8 cellular contexts compared by ENCODE assay signal in genomic region chr17:4997302-4998026, GRCh38. TPM values are rescaled to one million over a fixed set of nuclear protein-coding genes. Genes with fewer than 3 reads are reported as not detected.
DNase-seq lines count a peak whose midpoint lies in the region; ATAC-seq, FAIRE-seq and TF ChIP-seq lines count a peak whose summit lies in the region.

Gene INCA1, minus strand, starts transcription at chr17:4997522. Its CDS starts 3,085 bp downstream, at chr17:4994437.
Gene KIF1C, plus strand, starts transcription at chr17:4997950. Its CDS starts 2,297 bp downstream, at chr17:5000247.

- H3K27me3 ChIP-seq in BLaER1 treated with 17β-estradiol and CSF1 and Interleukin-3, amounts not matched to agents 10 nM and 100 nM, result peaks cover 0 to 3% (median 0%) of the 10 kb centered on the region in 11 experiments; a peak in 2 of 22 replicates
- H3K27me3 ChIP-seq in dorsolateral prefrontal cortex (no peaks in the 10 kb centered on the region), lower lobe of right lung (ENCODE audit: low read depth) (no peaks in the 10 kb centered on the region)

- CTCF ChIA-PET in activated CD4-positive, alpha-beta memory T cell treated with anti-CD3 and anti-CD28 coated beads for 36 hours (lab: Charles Lee), result interaction anchor here (0.6 to 1.9 kb wide), 8 partner anchors 9 to 88 kb away, joined by 3 to 8 read pairs (median 4); partner anchors contain the start of gene CAMTA2

- H3K27ac Mint-ChIP-seq in activated CD4-positive, alpha-beta memory T cell treated with anti-CD3 and anti-CD28 coated beads for 36 hours, result peak within 1 kb of the TSS; percentile 42

- intact Hi-C loops in activated CD4-positive, alpha-beta memory T cell treated with anti-CD3 and anti-CD28 coated beads for 36 hours (cut with micrococcal nuclease), result loop anchor here (1.0 to 5.0 kb wide), 6 partner anchors 10 to 57 kb away; partner anchors contain the start of genes CAMTA2, RNF167 and SLC25A11
- intact Hi-C loops in dorsolateral prefrontal cortex (cut with DNase I), result loop anchor here (1.0 to 2.0 kb wide), 4 partner anchors 30 to 205 kb away; partner anchors contain the start of genes PFN1 (in 1 of the 2), RNF167 (in 1 of the 2), SLC25A11 (in 1 of the 2) and SPAG7 (in 1 of the 2)
- intact Hi-C loops in lower lobe of right lung (cut with DNase I), result no loop called here

- H3K27ac ChIP-seq in BLaER1 treated with 17β-estradiol and CSF1 and Interleukin-3, amounts not matched to agents 10 nM and 100 nM, result peak within 1 kb of the TSS; percentile 81 to 94 (median 86)
- H3K27ac ChIP-seq in dorsolateral prefrontal cortex (peak within 1 kb of the TSS; percentile 81 to 99 (median 95)), lower lobe of right lung (peak within 1 kb of the TSS; percentile 94)

- no peaks in the 10 kb centered on the region for H3K27me3 Mint-ChIP-seq in activated CD4-positive, alpha-beta memory T cell treated with anti-CD3 and anti-CD28 coated beads for 36 hours

- peak; percentile 74 for ATAC-seq in HG03439 (IDR thresholded peaks at IDR 0.05; ENCODE audit: unreplicated experiment)
- peak; percentile 97 for ATAC-seq in lower lobe of right lung

- peak; percentile 86 for FAIRE-seq in GM19239 (lab: Jason Lieb, UNC)

- H3K4me2 ChIP-seq in BLaER1 treated with 17β-estradiol and CSF1 and Interleukin-3, amounts not matched to agents 10 nM and 100 nM, result peak within 1 kb of the TSS; percentile 97 to 100 (median 99)

- H3K4me3 Mint-ChIP-seq in activated CD4-positive, alpha-beta memory T cell treated with anti-CD3 and anti-CD28 coated beads for 36 hours, result peak within 1 kb of the TSS; percentile 82

- H3K4me1 Mint-ChIP-seq in activated CD4-positive, alpha-beta memory T cell treated with anti-CD3 and anti-CD28 coated beads for 36 hours (ENCODE audit: low read depth), result peaks cover 20% of the 10 kb centered on the region

- DNase-seq in GM19239 (ENCODE audit: insufficient read length, low spot score) (peak; percentile 96), NCI-H748 treated with DMSO at 0.1 percent for 48 hours (lab: John Stamatoyannopoulos, UW) (peak; percentile 83), dorsolateral prefrontal cortex (peak; percentile 85 to 97 (median 92)), lower lobe of right lung (peak; percentile 97)
- peak; percentile 93 for DNase-seq in activated CD4-positive, alpha-beta memory T cell treated with anti-CD3 and anti-CD28 coated beads for 36 hours
- peak; percentile 79 to 85 (median 82) for DNase-seq in stimulated activated CD4-positive, alpha-beta T cell treated with anti-CD3 and anti-CD28 coated beads, TNF-alpha, amount 100 ng/mL, for 1 hour (ENCODE audit: low read depth in 3 of 3, low spot score in 1 of 3)

- H3K9me3 ChIP-seq in BLaER1 treated with 17β-estradiol and CSF1 and Interleukin-3, amounts not matched to agents 10 nM and 100 nM (replicated peaks in 1 of 11), result no peaks in the 10 kb centered on the region
- no peaks in the 10 kb centered on the region for H3K9me3 ChIP-seq in lower lobe of right lung

- peak within 1 kb of the TSS; percentile 83 to 99 (median 90) for H3K4me3 ChIP-seq in BLaER1 treated with 17β-estradiol and CSF1 and Interleukin-3, amounts not matched to agents 10 nM and 100 nM
- H3K4me3 ChIP-seq in dorsolateral prefrontal cortex, result peak within 1 kb of the TSS; percentile 65 to 99 (median 93)
- H3K4me3 ChIP-seq in lower lobe of right lung, result peak within 1 kb of the TSS; percentile 99

- H4K20me1 ChIP-seq in BLaER1 treated with 17β-estradiol and CSF1 and Interleukin-3, amounts not matched to agents 10 nM and 100 nM, result peaks cover 9 to 41% (median 23%) of the 10 kb centered on the region in 11 experiments; a peak in 15 of 22 replicates

- peaks cover 10 to 29% (median 19%) of the 10 kb centered on the region in 11 experiments; a peak in 21 of 22 replicates for H3K36me3 ChIP-seq in BLaER1 treated with 17β-estradiol and CSF1 and Interleukin-3, amounts not matched to agents 10 nM and 100 nM
- H3K36me3 ChIP-seq in lower lobe of right lung, result peaks cover 16% of the 10 kb centered on the region

- H3K4me1 ChIP-seq in BLaER1 treated with 17β-estradiol and CSF1 and Interleukin-3, amounts not matched to agents 10 nM and 100 nM, result peaks cover 30 to 40% (median 33%) of the 10 kb centered on the region in 10 experiments
- peaks cover 38% of the 10 kb centered on the region for H3K4me1 ChIP-seq in lower lobe of right lung

- no peaks in the 10 kb centered on the region for H3K9me3 Mint-ChIP-seq in activated CD4-positive, alpha-beta memory T cell treated with anti-CD3 and anti-CD28 coated beads for 36 hours

- H3K9ac ChIP-seq in BLaER1 treated with 17β-estradiol and CSF1 and Interleukin-3, amounts not matched to agents 10 nM and 100 nM, result peak within 1 kb of the TSS; percentile 79 to 92 (median 89)

- POLR2A ChIA-PET in activated CD4-positive, alpha-beta memory T cell treated with anti-CD3 and anti-CD28 coated beads for 36 hours (lab: Charles Lee), result interaction anchor here (0.6 to 2.9 kb wide), 8 partner anchors 10 to 80 kb away, joined by 3 to 31 read pairs (median 6); partner anchors contain the start of genes CAMTA2, PFN1, RNF167 and SLC25A11

- peak in 48 of 56 donors; percentile 8 to 68 (median 41) for TF ChIP-seq CTCF in dorsolateral prefrontal cortex (IDR thresholded peaks at IDR 0.05 in 54 of 56, conservative IDR thresholded peaks at IDR 0.05 in 2 of 56; ENCODE audit: low read depth in 1 of 56, partially characterized antibody in 56 of 56)
- peak; percentile 15 for TF ChIP-seq CTCF in lower lobe of right lung (IDR thresholded peaks at IDR 0.05)

- H3K36me3 Mint-ChIP-seq in activated CD4-positive, alpha-beta memory T cell treated with anti-CD3 and anti-CD28 coated beads for 36 hours, result peaks cover 7% of the 10 kb centered on the region

RNA-seq across cellular contexts. Expression of gene INCA1, which starts in this region (rescaled TPM):
- total RNA-seq in activated CD4-positive, alpha-beta memory T cell treated with anti-CD3 and anti-CD28 coated beads for 36 hours, result under 1 TPM in 1 of 2 experiments, not detected in 1; 0.40 TPM
- total RNA-seq in dorsolateral prefrontal cortex (1 to 10 TPM in 104 of 120 experiments, under 1 TPM in 14, not detected in 2; 0.36 to 3.7 (median 2.0) TPM), lower lobe of right lung (1.9 TPM)

RNA-seq across cellular contexts. Expression of gene KIF1C, which starts in this region (rescaled TPM):
- 10 to 100 TPM; 43.9 to 48.8 TPM for total RNA-seq in activated CD4-positive, alpha-beta memory T cell treated with anti-CD3 and anti-CD28 coated beads for 36 hours
- total RNA-seq in dorsolateral prefrontal cortex, result 100 to 1,000 TPM in 92 of 120 experiments, 10 to 100 TPM in 28; 62.4 to 504 (median 132) TPM
- total RNA-seq in lower lobe of right lung, result 182 TPM

Comparison
In these comparisons a context has a peak if more than half of its experiments do, and no peak if none do; other contexts are left out.
1. Peak in every context shown above with its lines: DNase-seq, ATAC-seq, H3K4me3 ChIP-seq and H3K27ac ChIP-seq.